In the genomic region with DNA sequence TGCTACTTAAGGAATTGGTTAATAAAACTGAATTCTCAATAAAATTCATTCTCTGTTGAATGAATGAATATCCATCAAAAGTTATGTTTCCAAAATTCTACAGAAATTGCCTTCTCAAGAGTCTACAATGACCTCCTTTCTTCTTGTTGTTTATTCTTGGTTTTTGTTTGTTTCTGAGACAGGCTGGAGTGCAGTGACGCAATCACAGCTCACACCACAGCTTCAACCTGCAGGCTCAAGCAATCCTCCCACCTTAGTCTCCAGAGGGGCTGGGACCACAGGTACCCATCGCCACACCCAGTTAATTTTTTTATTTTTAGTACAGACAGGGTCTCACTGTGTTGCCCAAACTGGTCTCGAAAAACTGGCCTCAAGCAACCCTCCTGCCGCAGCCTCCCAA, we compare ENCODE assay signal across 18 cellular contexts.
DNase-seq lines count a peak whose midpoint lies in the region; FAIRE-seq and TF ChIP-seq lines count a peak whose summit lies in the region.
"Had no signal": no experiment of that assay in that cellular context is flagged by ENCODE, and none has a peak within 500 bp of the region (broad histone marks: within the 10 kb centered on the region; RNA-seq: fewer than 3 reads in every experiment).

No MANE protein-coding gene starts in this region.

- H3K4me1 ChIP-seq in breast epithelium (no peaks in the 10 kb centered on the region), H1 (replicated peaks in 1 of 4; ENCODE audit: control insufficient read depth in 3 of 4, insufficient read depth in 4 of 4, low read length in 3 of 4) (peaks cover 0 to 10% (median 3%) of the 10 kb centered on the region in 4 experiments; a peak in 5 of 7 replicates), uterus (no peaks in the 10 kb centered on the region)
- H3K4me1 ChIP-seq: BLaER1 treated with 17β-estradiol and CSF1 and Interleukin-3, amounts not matched to agents 10 nM and 100 nM had no signal

- H3K4me2 ChIP-seq in H1 (ENCODE audit: insufficient read depth in 1 of 2, low read depth in 2 of 2, low read length in 2 of 2) = no peak overlapping the region
- H3K4me2 ChIP-seq: BLaER1 treated with 17β-estradiol and CSF1 and Interleukin-3, amounts not matched to agents 10 nM and 100 nM; GM23338 had no signal

- DNase-seq in MCF 10A (ENCODE audit: unreplicated experiment) = no peak
- DNase-seq in breast epithelium (ENCODE audit: low spot score in 2 of 2) = no peak
- DNase-seq in H1 (ENCODE audit: low read depth in 1 of 2, low spot score in 2 of 2) = no peak
- DNase-seq in progenitor cell of endocrine pancreas (ENCODE audit: low spot score, unreplicated experiment) = no peak
- DNase-seq in mesothelial cell of epicardium (ENCODE audit: low spot score in 2 of 2, unreplicated experiment in 2 of 2) = no peak
- no peak for DNase-seq in midbrain (lab: John Stamatoyannopoulos, UW)
- no peak for DNase-seq in uterus
- DNase-seq: 8988T; Calu3; CD8-positive, alpha-beta T cell; DMS79 treated with DMSO at 0.1 percent for 48 hours; H7; KG1 had no signal

- TF ChIP-seq POLR2A in breast epithelium (IDR thresholded peaks at IDR 0.05) = no peak
- no peak for TF ChIP-seq POLR2A in H1 (IDR thresholded peaks at IDR 0.05; ENCODE audit: control extremely low read depth in 1 of 2, low read depth in 2 of 2, low read length in 2 of 2)
- no peak for TF ChIP-seq POLR2A in uterus (IDR thresholded peaks at IDR 0.05)

- H2BK12ac ChIP-seq in H1 (ENCODE audit: low read depth, low read length) = no peak overlapping the region

- no peaks in the 10 kb centered on the region for H3K23me2 ChIP-seq in H1 (ENCODE audit: low read depth, low read length)

- no peak overlapping the region for H2AK5ac ChIP-seq in H1 (ENCODE audit: low read depth, low read length)

- H4K5ac ChIP-seq in H1 (ENCODE audit: insufficient read length, low read depth, low read length) = no peak overlapping the region

- H3K9me3 Mint-ChIP-seq in MCF 10A (ENCODE audit: unreplicated experiment) (no peaks in the 10 kb centered on the region), progenitor cell of endocrine pancreas (ENCODE audit: low read depth) (no peaks in the 10 kb centered on the region), mesothelial cell of epicardium (no peaks in the 10 kb centered on the region)
- H3K9me3 Mint-ChIP-seq: CD8-positive, alpha-beta T cell; GM23338 had no signal

- H2BK15ac ChIP-seq in H1 (ENCODE audit: low read length) = no peak overlapping the region

- no peak overlapping the region for H3K4me3 ChIP-seq in breast epithelium
- no peak overlapping the region for H3K4me3 ChIP-seq in H1 (ENCODE audit: extremely low read depth in 1 of 4, insufficient read depth in 2 of 4, low read depth in 3 of 4, low read length in 4 of 4)
- no peak overlapping the region for H3K4me3 ChIP-seq in uterus
- H3K4me3 ChIP-seq: BLaER1 treated with 17β-estradiol and CSF1 and Interleukin-3, amounts not matched to agents 10 nM and 100 nM; GM12878; GM23338 had no signal

- no peak overlapping the region for H3K9ac ChIP-seq in H1 (replicated peaks in 1 of 4; ENCODE audit: extremely low read depth in 1 of 4, low read depth in 3 of 4, low read length in 3 of 4)
- H3K9ac ChIP-seq: BLaER1 treated with 17β-estradiol and CSF1 and Interleukin-3, amounts not matched to agents 10 nM and 100 nM had no signal

- CTCF ChIA-PET in MCF 10A (lab: Yijun Ruan, JAX) (interaction anchor here (0.5 to 0.7 kb wide), 3 partner anchors 9 to 1054 kb away, joined by 3 to 4 read pairs (median 3); no protein-coding TSS in a partner anchor), H1 (lab: Charles Lee; ENCODE audit: partially characterized antibody) (interaction anchor here (0.6 kb wide), 1 partner anchor 20 kb away, joined by 4 read pairs; no protein-coding TSS in a partner anchor)

- no peak overlapping the region for H3K18ac ChIP-seq in H1 (ENCODE audit: extremely low read depth, low read length)

- no peak overlapping the region for H2BK120ac ChIP-seq in H1 (replicated peaks; ENCODE audit: low read depth, low read length)

- no peak overlapping the region for H2AFZ ChIP-seq in H1 (ENCODE audit: low read length)
- H2AFZ ChIP-seq: GM23338 had no signal

- H3K14ac ChIP-seq in H1 (ENCODE audit: insufficient read length) = no peak overlapping the region

- H3K36me3 ChIP-seq in breast epithelium (no peaks in the 10 kb centered on the region), H1 (ENCODE audit: control insufficient read depth in 2 of 4, insufficient read depth in 4 of 4, low read length in 3 of 4) (no peaks in the 10 kb centered on the region), uterus (no peaks in the 10 kb centered on the region)

- no peaks in the 10 kb centered on the region for H3K79me1 ChIP-seq in H1 (ENCODE audit: low read depth, low read length)

- H3K36me3 Mint-ChIP-seq in MCF 10A (ENCODE audit: insufficient read depth, unreplicated experiment) (peaks cover 40% of the 10 kb centered on the region), progenitor cell of endocrine pancreas (ENCODE audit: insufficient read depth) (peaks cover 9% of the 10 kb centered on the region), mesothelial cell of epicardium (peaks cover 10% of the 10 kb centered on the region)

- no peak overlapping the region for H2BK5ac ChIP-seq in H1 (ENCODE audit: low read depth, low read length)

- TF ChIP-seq CTCF in MCF 10A (IDR thresholded peaks at IDR 0.05; ENCODE audit: unreplicated experiment) (no peak), breast epithelium (IDR thresholded peaks at IDR 0.05) (no peak), H1 (IDR thresholded peaks at IDR 0.05; ENCODE audit: control extremely low read depth in 1 of 3, insufficient read depth in 1 of 3, low read depth in 1 of 3, low read length in 3 of 3) (no peak), progenitor cell of endocrine pancreas (IDR thresholded peaks at IDR 0.05; ENCODE audit: unreplicated experiment) (no peak), mesothelial cell of epicardium (IDR thresholded peaks at IDR 0.05; ENCODE audit: unreplicated experiment) (no peak), uterus (IDR thresholded peaks at IDR 0.05) (no peak)

- TF ChIP-seq EP300 in Ishikawa (IDR thresholded peaks at IDR 0.05; ENCODE audit: borderline replicate concordance) (no peak), H1 (IDR thresholded peaks at IDR 0.05; ENCODE audit: borderline replicate concordance in 1 of 2, low read depth in 2 of 2, low read length in 2 of 2) (no peak)

- no peak overlapping the region for H4K8ac ChIP-seq in H1 (ENCODE audit: extremely low read depth, insufficient read depth, low read length)

- intact Hi-C loops in MCF 10A (cut with micrococcal nuclease) = no loop called here
- intact Hi-C loops in breast epithelium (cut with DNase I; ENCODE audit: low total_unique reads) = no loop called here
- intact Hi-C loops in uterus (cut with DNase I; ENCODE audit: low total_unique reads) = no loop called here

- H3K4me3 Mint-ChIP-seq in MCF 10A (ENCODE audit: unreplicated experiment) (no peak overlapping the region), progenitor cell of endocrine pancreas (ENCODE audit: low read depth) (no peak overlapping the region), mesothelial cell of epicardium (no peak overlapping the region)
- H3K4me3 Mint-ChIP-seq: B cell; CD8-positive, alpha-beta T cell; GM23338 had no signal

- H3K9me3 ChIP-seq in breast epithelium (no peaks in the 10 kb centered on the region), H1 (ENCODE audit: insufficient read depth in 2 of 2, low read depth in 1 of 2, low read length in 1 of 2) (no peaks in the 10 kb centered on the region), uterus (no peaks in the 10 kb centered on the region)
- H3K9me3 ChIP-seq: BLaER1 treated with 17β-estradiol and CSF1 and Interleukin-3, amounts not matched to agents 10 nM and 100 nM had no signal

- H4K20me1 ChIP-seq in H1 (replicated peaks in 1 of 2; ENCODE audit: control insufficient read depth in 1 of 2, insufficient read depth in 2 of 2, low read length in 2 of 2) = peaks cover 3 to 4% of the 10 kb centered on the region in 2 experiments

- 91% methylated on average over 4 of the region's 4 CpGs; no CpG with 5 or more reads in 1 of the 2 experiments for WGBS in H1 (ENCODE audit: extremely low coverage in 1 of 2, insufficient coverage in 1 of 2, insufficient read length in 1 of 2, insufficient replicate concordance in 2 of 2, low coverage in 1 of 2, low lambda C conversion rate in 2 of 2, missing lambda C conversion rate in 1 of 2), 2 experiments

- POLR2A ChIA-PET in MCF 10A (lab: Yijun Ruan, JAX) = interaction anchor here (0.9 kb wide), 1 partner anchor 17 kb away, joined by 3 read pairs; no protein-coding TSS in a partner anchor
- POLR2A ChIA-PET in H1 (lab: Charles Lee; ENCODE audit: partially characterized antibody) = no interaction called here

- H3K56ac ChIP-seq in H1 (replicated peaks; ENCODE audit: insufficient read length, low read depth, low read length) = no peak overlapping the region

- H3K27ac ChIP-seq in breast epithelium = no peak overlapping the region
- no peak overlapping the region for H3K27ac ChIP-seq in H1 (ENCODE audit: low read depth, low read length)
- H3K27ac ChIP-seq in uterus = no peak overlapping the region
- H3K27ac ChIP-seq: BLaER1 treated with 17β-estradiol and CSF1 and Interleukin-3, amounts not matched to agents 10 nM and 100 nM had no signal

- no peak overlapping the region for H4K91ac ChIP-seq in H1 (replicated peaks; ENCODE audit: insufficient read length, low read length)

- no peaks in the 10 kb centered on the region for H3K4me1 Mint-ChIP-seq in MCF 10A (ENCODE audit: insufficient read depth, unreplicated experiment)
- H3K4me1 Mint-ChIP-seq in progenitor cell of endocrine pancreas (ENCODE audit: low read depth) = no peaks in the 10 kb centered on the region
- H3K4me1 Mint-ChIP-seq in mesothelial cell of epicardium = peaks cover 1% of the 10 kb centered on the region
- H3K4me1 Mint-ChIP-seq: B cell had no signal

- FAIRE-seq in H1 (lab: Jason Lieb, UNC) = no peak
- FAIRE-seq: GM12878 had no signal

- no peaks in the 10 kb centered on the region for H3K27me3 Mint-ChIP-seq in MCF 10A (ENCODE audit: insufficient read depth, unreplicated experiment)
- H3K27me3 Mint-ChIP-seq in progenitor cell of endocrine pancreas = no peaks in the 10 kb centered on the region
- no peaks in the 10 kb centered on the region for H3K27me3 Mint-ChIP-seq in mesothelial cell of epicardium (ENCODE audit: low read depth)
- H3K27me3 Mint-ChIP-seq: B cell had no signal

- H3K4ac ChIP-seq in H1 (replicated peaks; ENCODE audit: insufficient read length, low read depth, low read length) = no peak overlapping the region

- no peak for TF ChIP-seq RAD21 in Ishikawa (IDR thresholded peaks at IDR 0.05; ENCODE audit: low read depth)
- no peak for TF ChIP-seq RAD21 in H1 (IDR thresholded peaks at IDR 0.05 in 1 of 2, conservative IDR thresholded peaks at IDR 0.05 in 1 of 2; ENCODE audit: low read depth in 2 of 2, low read length in 2 of 2)

- H2BK20ac ChIP-seq in H1 (ENCODE audit: low read length) = no peak overlapping the region

- H3K27me3 ChIP-seq in breast epithelium (no peaks in the 10 kb centered on the region), H1 (replicated peaks in 1 of 4; ENCODE audit: control insufficient read depth in 3 of 4, extremely low read depth in 1 of 4, insufficient read depth in 3 of 4, low read length in 3 of 4) (no peaks in the 10 kb centered on the region), uterus (no peaks in the 10 kb centered on the region)
- H3K27me3 ChIP-seq: BLaER1 treated with 17β-estradiol and CSF1 and Interleukin-3, amounts not matched to agents 10 nM and 100 nM had no signal

- H3K79me2 ChIP-seq in H1 (ENCODE audit: control insufficient read depth in 1 of 2, insufficient read depth in 2 of 2, low read length in 2 of 2) = no peaks in the 10 kb centered on the region

- peak overlapping the region; percentile 16 for H3K27ac Mint-ChIP-seq in MCF 10A (ENCODE audit: low read depth, unreplicated experiment)
- peak overlapping the region; percentile 14 for H3K27ac Mint-ChIP-seq in progenitor cell of endocrine pancreas
- no peak overlapping the region for H3K27ac Mint-ChIP-seq in mesothelial cell of epicardium
- H3K27ac Mint-ChIP-seq: B cell; CD8-positive, alpha-beta T cell; GM23338 had no signal

- BruUV-seq in MCF 10A (replicated peaks; lab: Mats Ljungman, UMichigan) = no TSS peak

- no peak overlapping the region for H3K23ac ChIP-seq in H1 (ENCODE audit: insufficient read length)
